ENCODE assay signal across 10 cellular contexts in genomic region chr1:89865498-89866385, GRCh38. TPM values are rescaled to one million over a fixed set of nuclear protein-coding genes. Genes with fewer than 3 reads are reported as not detected.
DNase-seq lines count a peak whose midpoint lies in the region; ATAC-seq and TF ChIP-seq lines count a peak whose summit lies in the region.
"Had no signal": no experiment of that assay in that cellular context is flagged by ENCODE, and none has a peak within 500 bp of the region (broad histone marks: within the 10 kb centered on the region; RNA-seq: fewer than 3 reads in every experiment).

No MANE protein-coding gene starts in this region.

- no peak overlapping the region for H2BK5ac ChIP-seq in mesenchymal stem cell (ENCODE audit: low read depth, low read length, poor library complexity, severe bottlenecking)

- peaks cover 55% of the 10 kb centered on the region for H3K36me3 Mint-ChIP-seq in CD8-positive, alpha-beta T cell
- peaks cover 14% of the 10 kb centered on the region for H3K36me3 Mint-ChIP-seq in mesothelial cell of epicardium

- no peak overlapping the region for H3K4me2 ChIP-seq in mesenchymal stem cell (ENCODE audit: low read length, poor library complexity, severe bottlenecking)

- peak overlapping the region; percentile 7 for H3K27ac Mint-ChIP-seq in CD8-positive, alpha-beta T cell
- no peak overlapping the region for H3K27ac Mint-ChIP-seq in mesothelial cell of epicardium
- H3K27ac Mint-ChIP-seq: stimulated activated effector memory CD8-positive, alpha-beta T cell treated with anti-CD3 and anti-CD28 coated beads, Interleukin-12 subunit alpha, Interleukin-12 subunit beta, amount 100 ng/mL, for 72 hours had no signal

- no peak overlapping the region for H2AFZ ChIP-seq in mesenchymal stem cell (ENCODE audit: low read depth, low read length)

- intact Hi-C loops in CD8-positive, alpha-beta T cell (cut with DNase I, micrococcal nuclease) = no loop called here

- H3K14ac ChIP-seq in mesenchymal stem cell (ENCODE audit: low read length in 2 of 2) = peak overlapping the region in 1 of 2 experiments; percentile 56

- no peak overlapping the region for H4K8ac ChIP-seq in mesenchymal stem cell (ENCODE audit: low read length)

- H3K4me1 Mint-ChIP-seq in CD8-positive, alpha-beta T cell (ENCODE audit: low read depth) = peaks cover 85% of the 10 kb centered on the region
- H3K4me1 Mint-ChIP-seq in mesothelial cell of epicardium = peaks cover 4% of the 10 kb centered on the region

- no peaks in the 10 kb centered on the region for H3K36me3 ChIP-seq in CD8-positive, alpha-beta T cell (ENCODE audit: insufficient read depth, low read length)
- H3K36me3 ChIP-seq in mesenchymal stem cell (ENCODE audit: control insufficient read depth in 1 of 2, insufficient read depth in 2 of 2, low read depth in 1 of 2, low read length in 2 of 2) = peaks cover 0 to 8% of the 10 kb centered on the region in 2 experiments
- H3K36me3 ChIP-seq: colonic mucosa had no signal

- H4K91ac ChIP-seq in mesenchymal stem cell (ENCODE audit: low read length) = no peak overlapping the region

- H3K27me3 Mint-ChIP-seq in CD8-positive, alpha-beta T cell (ENCODE audit: low read depth) = no peaks in the 10 kb centered on the region
- no peaks in the 10 kb centered on the region for H3K27me3 Mint-ChIP-seq in mesothelial cell of epicardium (ENCODE audit: low read depth)

- DNase-seq in CD8-positive, alpha-beta T cell = no peak
- peak; percentile 69 to 75 for DNase-seq in cardiac fibroblast (ENCODE audit: low read depth in 2 of 2)
- peak; percentile 77 for DNase-seq in mesenchymal stem cell
- no peak for DNase-seq in NCI-H187 treated with DMSO at 0.1 percent for 48 hours (lab: John Stamatoyannopoulos, UW)
- DNase-seq in activated CD4-positive, CD25-positive, alpha-beta regulatory T cell (lab: John Stamatoyannopoulos, UW) = no peak
- DNase-seq in DMS153 treated with DMSO at 0.1 percent for 48 hours (lab: John Stamatoyannopoulos, UW; ENCODE audit: unreplicated experiment) = no peak
- no peak for DNase-seq in mesothelial cell of epicardium (ENCODE audit: low spot score in 2 of 2, unreplicated experiment in 2 of 2)
- DNase-seq: colonic mucosa had no signal

- H3K4me1 ChIP-seq in CD8-positive, alpha-beta T cell (ENCODE audit: insufficient read depth, low read length) = peaks cover 43% of the 10 kb centered on the region
- H3K4me1 ChIP-seq in mesenchymal stem cell (ENCODE audit: control insufficient read depth, insufficient read depth, low read depth, low read length) = no peaks in the 10 kb centered on the region
- H3K4me1 ChIP-seq: colonic mucosa had no signal

- no peak overlapping the region for H2AK5ac ChIP-seq in mesenchymal stem cell (ENCODE audit: low read length, severe bottlenecking)

- H3K4me3 ChIP-seq in CD8-positive, alpha-beta T cell (ENCODE audit: low read depth, low read length) = no peak overlapping the region
- H3K4me3 ChIP-seq in cardiac fibroblast (replicated peaks in 1 of 2; ENCODE audit: low read depth in 2 of 2, low read length in 2 of 2) (no peak overlapping the region), mesenchymal stem cell (ENCODE audit: insufficient read depth in 1 of 2, low read depth in 1 of 2, low read length in 2 of 2) (no peak overlapping the region)
- H3K4me3 ChIP-seq: colonic mucosa had no signal

- peak overlapping the region; percentile 62 for H3K9ac ChIP-seq in mesenchymal stem cell (ENCODE audit: low read length)

- TF ChIP-seq EP300 in Ishikawa (IDR thresholded peaks at IDR 0.05; ENCODE audit: borderline replicate concordance) = no peak

- POLR2A ChIA-PET in CD8-positive, alpha-beta T cell (lab: Charles Lee) = no interaction called here

- no peak overlapping the region for H2BK12ac ChIP-seq in mesenchymal stem cell (ENCODE audit: low read length in 2 of 2)

- H3K27me3 ChIP-seq in CD8-positive, alpha-beta T cell (ENCODE audit: insufficient read depth, low read length) = no peaks in the 10 kb centered on the region
- H3K27me3 ChIP-seq in mesenchymal stem cell (ENCODE audit: control insufficient read depth in 1 of 2, insufficient read depth in 1 of 2, low read length in 2 of 2) = no peaks in the 10 kb centered on the region
- H3K27me3 ChIP-seq: colonic mucosa had no signal

- no peak overlapping the region for H2BK15ac ChIP-seq in mesenchymal stem cell (ENCODE audit: low read depth, poor library complexity, severe bottlenecking)

- 22% methylated on average over 1 of the region's 4 CpGs for WGBS in mesenchymal stem cell

- TF ChIP-seq RAD21 in Ishikawa (IDR thresholded peaks at IDR 0.05; ENCODE audit: low read depth) = no peak

- no peaks in the 10 kb centered on the region for H3K9me3 ChIP-seq in CD8-positive, alpha-beta T cell (ENCODE audit: low read length)
- no peaks in the 10 kb centered on the region for H3K9me3 ChIP-seq in mesenchymal stem cell (ENCODE audit: control insufficient read depth, low read length)
- H3K9me3 ChIP-seq: colonic mucosa had no signal

- no peak overlapping the region for H3K4me3 Mint-ChIP-seq in CD8-positive, alpha-beta T cell
- no peak overlapping the region for H3K4me3 Mint-ChIP-seq in mesothelial cell of epicardium
- H3K4me3 Mint-ChIP-seq: stimulated activated effector memory CD8-positive, alpha-beta T cell treated with anti-CD3 and anti-CD28 coated beads, Interleukin-12 subunit alpha, Interleukin-12 subunit beta, amount 100 ng/mL, for 72 hours had no signal

- H3K18ac ChIP-seq in mesenchymal stem cell (ENCODE audit: low read depth in 1 of 2, low read length in 2 of 2) = no peak overlapping the region

- H3K79me1 ChIP-seq in mesenchymal stem cell (replicated peaks; ENCODE audit: low read length, poor library complexity, severe bottlenecking) = peaks cover 19% of the 10 kb centered on the region

- H3K9me3 Mint-ChIP-seq in CD8-positive, alpha-beta T cell = no peaks in the 10 kb centered on the region
- H3K9me3 Mint-ChIP-seq in mesothelial cell of epicardium = peaks cover 5% of the 10 kb centered on the region
- H3K9me3 Mint-ChIP-seq: stimulated activated effector memory CD8-positive, alpha-beta T cell treated with anti-CD3 and anti-CD28 coated beads, Interleukin-12 subunit alpha, Interleukin-12 subunit beta, amount 100 ng/mL, for 72 hours had no signal

- CTCF ChIA-PET in CD8-positive, alpha-beta T cell (lab: Charles Lee) = no interaction called here

- TF ChIP-seq CTCF in CD8-positive, alpha-beta T cell (IDR thresholded peaks at IDR 0.05) = no peak
- TF ChIP-seq CTCF in cardiac fibroblast (IDR thresholded peaks at IDR 0.05; ENCODE audit: low read depth, low read length) (no peak), mesothelial cell of epicardium (IDR thresholded peaks at IDR 0.05; ENCODE audit: unreplicated experiment) (no peak)

- no peak overlapping the region for H3K27ac ChIP-seq in CD8-positive, alpha-beta T cell (ENCODE audit: low read depth, low read length)
- H3K27ac ChIP-seq in mesenchymal stem cell (ENCODE audit: low read length, poor library complexity, severe bottlenecking) = peak overlapping the region; percentile 34
- H3K27ac ChIP-seq: colonic mucosa had no signal

- ATAC-seq in CD8-positive, alpha-beta T cell = no peak
- ATAC-seq: stimulated activated effector memory CD8-positive, alpha-beta T cell treated with anti-CD3 and anti-CD28 coated beads, Interleukin-12 subunit alpha, Interleukin-12 subunit beta, amount 100 ng/mL, for 72 hours had no signal

- H3K4ac ChIP-seq in mesenchymal stem cell (ENCODE audit: low read depth in 1 of 2, low read length in 2 of 2) = no peak overlapping the region

- no peak overlapping the region for H2BK120ac ChIP-seq in mesenchymal stem cell (ENCODE audit: low read depth, low read length)

- no peak overlapping the region for H3K23ac ChIP-seq in mesenchymal stem cell (ENCODE audit: low read length in 2 of 2)

TF ChIP-seq in Ishikawa, 13 proteins besides CTCF, POLR2A, EP300 and RAD21:
- TF ChIP-seq TCF12 (IDR thresholded peaks at IDR 0.05; ENCODE audit: low read depth) (no peak), FOXM1 (IDR thresholded peaks at IDR 0.05; ENCODE audit: borderline replicate concordance, low read depth) (no peak), CEBPB (IDR thresholded peaks at IDR 0.05) (peak; percentile 5; the same call in 1 of the 2 replicates), TEAD4 (IDR thresholded peaks at IDR 0.05) (no peak)

RNA-seq across cellular contexts. Expression of gene LRRC8D, which starts 44.9 kb away (rescaled TPM):
- total RNA-seq in CD8-positive, alpha-beta T cell = 10 to 100 TPM; 14.2 to 16.9 TPM
- polyA plus RNA-seq in mesenchymal stem cell (2013, experiment 1 of 2) = 28.0 TPM
- polyA plus RNA-seq in mesenchymal stem cell (2013, experiment 2 of 2) = 28.7 TPM
- 18.1 to 22.6 TPM (median 21.5 TPM) in 3 replicates for total RNA-seq in mesothelial cell of epicardium

Comparison
In these comparisons a context has a peak if more than half of its experiments do, and no peak if none do; other contexts are left out.
1. DNase-seq: peak in cardiac fibroblast (2 of 2) and mesenchymal stem cell (single experiment); none in CD8-positive, alpha-beta T cell (0 of 7), NCI-H187 treated with DMSO at 0.1 percent for 48 hours (single experiment), activated CD4-positive, CD25-positive, alpha-beta regulatory T cell (0 of 4), DMS153 treated with DMSO at 0.1 percent for 48 hours (single experiment) and mesothelial cell of epicardium (0 of 2).